16 cellular contexts compared by ENCODE assay signal in the genomic region with DNA sequence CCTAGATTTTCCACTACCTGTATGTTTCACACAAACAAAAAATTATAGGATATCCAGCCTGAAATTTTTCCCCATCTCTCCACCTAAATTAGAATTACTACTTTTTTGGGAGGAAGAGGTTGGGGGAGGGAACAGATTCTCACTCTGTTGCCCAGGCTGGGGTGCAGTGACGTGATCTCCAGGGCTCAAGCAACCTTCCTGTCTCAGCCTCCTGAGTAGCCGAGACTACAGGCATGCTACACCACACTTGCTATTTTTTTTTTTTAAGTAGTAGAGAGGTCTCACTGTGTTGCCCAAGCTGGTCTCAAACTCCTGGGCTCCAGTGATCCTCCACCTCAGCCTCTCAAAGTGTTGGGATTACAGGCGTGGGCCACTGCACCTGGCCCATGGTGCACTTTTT. TPM values are rescaled to one million over a fixed set of nuclear protein-coding genes. Genes with fewer than 3 reads are reported as not detected.
DNase-seq lines count a peak whose midpoint lies in the region; ATAC-seq, FAIRE-seq and TF ChIP-seq lines count a peak whose summit lies in the region.
"Had no signal": no experiment of that assay in that cellular context is flagged by ENCODE, and none has a peak within 500 bp of the region (broad histone marks: within the 10 kb centered on the region; RNA-seq: fewer than 3 reads in every experiment).

No MANE protein-coding gene starts in this region.

- H3K4me1 ChIP-seq in neutrophil (ENCODE audit: control insufficient read depth in 1 of 2, insufficient read depth in 1 of 2, low read depth in 1 of 2, low read length in 1 of 2) (peaks cover 100% of the 10 kb centered on the region in 2 experiments), small intestine (ENCODE audit: control insufficient read depth in 2 of 2, insufficient read depth in 1 of 2, low read depth in 1 of 2, low read length in 1 of 2) (peaks cover 8 to 16% of the 10 kb centered on the region in 2 donors)
- H3K4me1 ChIP-seq: parathyroid adenoma had no signal

- H3K9me3 ChIP-seq in CD4-positive, alpha-beta T cell (ENCODE audit: control insufficient read depth, low read length): no peaks in the 10 kb centered on the region
- H3K9me3 ChIP-seq in neutrophil (no peaks in the 10 kb centered on the region), small intestine (ENCODE audit: control insufficient read depth, low read depth) (no peaks in the 10 kb centered on the region)
- H3K9me3 ChIP-seq: thyroid gland had no signal

- CTCF ChIA-PET in CD4-positive, alpha-beta T cell (lab: Charles Lee): interaction anchor here (0.8 to 2.5 kb wide), 10 partner anchors 9 to 81 kb away, joined by 3 to 25 read pairs (median 4); a partner anchor contains a TSS
- CTCF ChIA-PET in activated CD8-positive, alpha-beta T cell treated with anti-CD3 and anti-CD28 coated beads, Interleukin-2, amount 10 ng/mL, durations not matched to agents 7 days and 5 days (lab: Charles Lee): interaction anchor here (0.9 to 10.1 kb wide), 13 partner anchors 9 to 136 kb away, joined by 3 to 128 read pairs (median 5); a partner anchor contains a TSS

- no peaks in the 10 kb centered on the region for H3K27me3 Mint-ChIP-seq in CD4-positive, alpha-beta T cell
- H3K27me3 Mint-ChIP-seq in activated CD8-positive, alpha-beta T cell treated with anti-CD3 and anti-CD28 coated beads, Interleukin-2, amount 10 ng/mL, durations not matched to agents 7 days and 5 days (ENCODE audit: low read depth): no peaks in the 10 kb centered on the region

- peaks cover 94% of the 10 kb centered on the region for H3K4me1 Mint-ChIP-seq in CD4-positive, alpha-beta T cell (ENCODE audit: low read depth)
- peaks cover 99% of the 10 kb centered on the region for H3K4me1 Mint-ChIP-seq in activated CD8-positive, alpha-beta T cell treated with anti-CD3 and anti-CD28 coated beads, Interleukin-2, amount 10 ng/mL, durations not matched to agents 7 days and 5 days (ENCODE audit: low read depth)

- POLR2A ChIA-PET in CD4-positive, alpha-beta T cell (lab: Charles Lee): interaction anchor here (0.5 to 3.7 kb wide), 13 partner anchors 9 to 177 kb away, joined by 3 to 23 read pairs (median 6); a partner anchor contains a TSS
- POLR2A ChIA-PET in activated CD8-positive, alpha-beta T cell treated with anti-CD3 and anti-CD28 coated beads, Interleukin-2, amount 10 ng/mL, durations not matched to agents 7 days and 5 days (lab: Charles Lee): interaction anchor here (0.8 to 11.8 kb wide), 8 partner anchors 10 to 129 kb away, joined by 3 to 106 read pairs (median 10); a partner anchor contains a TSS

- no peaks in the 10 kb centered on the region for H3K27me3 ChIP-seq in CD4-positive, alpha-beta T cell (ENCODE audit: control insufficient read depth, insufficient read depth, low read length)
- H3K27me3 ChIP-seq in neutrophil (no peaks in the 10 kb centered on the region), small intestine (ENCODE audit: control insufficient read depth in 2 of 2, insufficient read depth in 2 of 2, low read length in 2 of 2) (peaks cover 0 to 3% of the 10 kb centered on the region in 2 donors)
- H3K27me3 ChIP-seq: thyroid gland had no signal

- intact Hi-C loops in CD4-positive, alpha-beta T cell (cut with DNase I, micrococcal nuclease): loop anchor here in 1 of 2 experiments (1.0 to 5.0 kb wide), 4 partner anchors 9 to 92 kb away; a partner anchor contains a TSS

- H3K4me3 Mint-ChIP-seq in CD4-positive, alpha-beta T cell: peak overlapping the region; percentile 52
- peak overlapping the region; percentile 76 for H3K4me3 Mint-ChIP-seq in activated CD8-positive, alpha-beta T cell treated with anti-CD3 and anti-CD28 coated beads, Interleukin-2, amount 10 ng/mL, durations not matched to agents 7 days and 5 days
- H3K4me3 Mint-ChIP-seq: mesothelial cell of epicardium had no signal

- WGBS in small intestine, 3 donors: 67 to 72% (median 67%) methylated on average over 3 of the region's 3 CpGs

- H3K4me3 ChIP-seq in neutrophil (ENCODE audit: low read depth in 1 of 2, low read length in 1 of 2) (peak overlapping the region; percentile 63 to 77), small intestine (ENCODE audit: low read depth in 1 of 2, low read length in 2 of 2) (no peak overlapping the region)
- H3K4me3 ChIP-seq: thyroid gland had no signal

- H3K27ac ChIP-seq in CD4-positive, alpha-beta T cell (ENCODE audit: low read depth, low read length): no peak overlapping the region
- H3K27ac ChIP-seq in neutrophil (peak overlapping the region; percentile 97), small intestine (ENCODE audit: low read depth in 1 of 2, low read length in 1 of 2) (peak overlapping the region in 1 of 2 donors; percentile 9)
- H3K27ac ChIP-seq: parathyroid adenoma, thyroid gland had no signal

- H3K9me3 Mint-ChIP-seq in CD4-positive, alpha-beta T cell: no peaks in the 10 kb centered on the region
- no peaks in the 10 kb centered on the region for H3K9me3 Mint-ChIP-seq in activated CD8-positive, alpha-beta T cell treated with anti-CD3 and anti-CD28 coated beads, Interleukin-2, amount 10 ng/mL, durations not matched to agents 7 days and 5 days (ENCODE audit: insufficient read depth)

- H3K36me3 Mint-ChIP-seq in CD4-positive, alpha-beta T cell (ENCODE audit: low read depth): peaks cover 49% of the 10 kb centered on the region
- H3K36me3 Mint-ChIP-seq in activated CD8-positive, alpha-beta T cell treated with anti-CD3 and anti-CD28 coated beads, Interleukin-2, amount 10 ng/mL, durations not matched to agents 7 days and 5 days (ENCODE audit: low read depth): peaks cover 85% of the 10 kb centered on the region
- H3K36me3 Mint-ChIP-seq: mesothelial cell of epicardium had no signal

- H3K36me3 ChIP-seq in neutrophil (peaks cover 56% of the 10 kb centered on the region), small intestine (ENCODE audit: control insufficient read depth in 2 of 2, insufficient read depth in 2 of 2, low read length in 2 of 2) (no peaks in the 10 kb centered on the region)
- H3K36me3 ChIP-seq: thyroid gland had no signal

- FAIRE-seq in GM18507 (lab: Jason Lieb, UNC) (peak; percentile 62), small intestine (lab: Jason Lieb, UNC) (no peak)
- FAIRE-seq: G401.6, HTR-8/SVneo had no signal

- peak; percentile 41 for ATAC-seq in CD4-positive, alpha-beta T cell (ENCODE audit: poor library complexity)
- ATAC-seq in activated CD8-positive, alpha-beta T cell treated with anti-CD3 and anti-CD28 coated beads, Interleukin-2, amount 10 ng/mL, durations not matched to agents 7 days and 5 days: peak; percentile 66
- no peak for ATAC-seq in GM21381 (IDR thresholded peaks at IDR 0.05; ENCODE audit: unreplicated experiment)

- TF ChIP-seq CTCF in CD4-positive, alpha-beta T cell (IDR thresholded peaks at IDR 0.05): no peak
- TF ChIP-seq CTCF in neutrophil (IDR thresholded peaks at IDR 0.05): no peak

- no peak for DNase-seq in CD4-positive, alpha-beta T cell
- DNase-seq in GM18507 (ENCODE audit: extremely low spot score, insufficient read length, low read depth): no peak
- peak; percentile 66 for DNase-seq in activated CD8-positive, alpha-beta T cell treated with anti-CD3 and anti-CD28 coated beads, Interleukin-2, amount 10 ng/mL, durations not matched to agents 7 days and 5 days
- no peak for DNase-seq in small intestine
- DNase-seq in NCI-H1092 treated with DMSO at 0.1 percent for 48 hours (lab: John Stamatoyannopoulos, UW): no peak
- DNase-seq: islet precursor cell, Right ventricle myocardium superior, thyroid gland had no signal

- H3K27ac Mint-ChIP-seq in CD4-positive, alpha-beta T cell: no peak overlapping the region
- H3K27ac Mint-ChIP-seq in activated CD8-positive, alpha-beta T cell treated with anti-CD3 and anti-CD28 coated beads, Interleukin-2, amount 10 ng/mL, durations not matched to agents 7 days and 5 days: peak overlapping the region; percentile 94
- H3K27ac Mint-ChIP-seq: mesothelial cell of epicardium had no signal

RNA-seq across cellular contexts. Expression of a gene that starts 9.5 kb away (rescaled TPM):
- 10 to 100 TPM; 26.7 to 30.3 TPM for total RNA-seq in CD4-positive, alpha-beta T cell
- total RNA-seq in activated CD8-positive, alpha-beta T cell treated with anti-CD3 and anti-CD28 coated beads, Interleukin-2, amount 10 ng/mL, durations not matched to agents 7 days and 5 days: 100 to 1,000 TPM; 140 to 144 TPM
- 10 to 100 TPM in 1 of 3 donors, 1 to 10 TPM in 2; 4.2 to 21.6 (median 5.0) TPM for polyA plus RNA-seq in small intestine
- total RNA-seq: chondrocyte, M059J, mesothelial cell of epicardium had no signal

RNA-seq across cellular contexts. Expression of a gene that starts 36.9 kb away (rescaled TPM):
- total RNA-seq in CD4-positive, alpha-beta T cell: 10 to 100 TPM; 29.0 to 30.2 TPM
- 10 to 100 TPM; 19.6 to 20.0 TPM for total RNA-seq in activated CD8-positive, alpha-beta T cell treated with anti-CD3 and anti-CD28 coated beads, Interleukin-2, amount 10 ng/mL, durations not matched to agents 7 days and 5 days
- polyA plus RNA-seq in small intestine: 1 to 10 TPM; 3.0 to 4.0 (median 3.9) TPM

RNA-seq across cellular contexts. Expression of a gene that starts 38.8 kb away (rescaled TPM):
- total RNA-seq in CD4-positive, alpha-beta T cell: not detected
- not detected for total RNA-seq in activated CD8-positive, alpha-beta T cell treated with anti-CD3 and anti-CD28 coated beads, Interleukin-2, amount 10 ng/mL, durations not matched to agents 7 days and 5 days
- 1 to 10 TPM in 1 of 3 donors, under 1 TPM in 1, not detected in 1; under 0.01 to 2.3 TPM for polyA plus RNA-seq in small intestine

RNA-seq across cellular contexts. Expression of a gene that starts 48.8 kb away (rescaled TPM):
- total RNA-seq in CD4-positive, alpha-beta T cell: 1 to 10 TPM in 1 of 2 experiments, under 1 TPM in 1; 0.95 to 1.8 TPM
- 10 to 100 TPM; 11.7 to 12.2 TPM for total RNA-seq in activated CD8-positive, alpha-beta T cell treated with anti-CD3 and anti-CD28 coated beads, Interleukin-2, amount 10 ng/mL, durations not matched to agents 7 days and 5 days
- polyA plus RNA-seq in small intestine: 10 to 100 TPM in 1 of 3 donors, 1 to 10 TPM in 2; 1.6 to 27.5 (median 3.1) TPM
- total RNA-seq: chondrocyte had no signal

Comparison
In these comparisons a context has a peak if more than half of its experiments do, and no peak if none do; other contexts are left out.
1. H3K4me3 ChIP-seq: peak in neutrophil (2 of 2); none in small intestine (0 of 2).
2. RNA of a gene that starts 9.5 kb away (total RNA-seq): 140 to 144 TPM in activated CD8-positive, alpha-beta T cell treated with anti-CD3 and anti-CD28 coated beads, Interleukin-2, amount 10 ng/mL, durations not matched to agents 7 days and 5 days; 26.7 to 30.3 TPM in CD4-positive, alpha-beta T cell; every median in the first group is over 4 times any median in the second.